8 cellular contexts compared by ENCODE assay signal in genomic region chr9:136901516-136902258, GRCh38. TPM values are rescaled to one million over a fixed set of nuclear protein-coding genes. Genes with fewer than 3 reads are reported as not detected.
A peak's percentile ranks its signal among the peaks of the same experiment; 100 is the strongest.
DNase-seq lines count a peak whose midpoint lies in the region; ATAC-seq and TF ChIP-seq lines count a peak whose summit lies in the region.

No MANE protein-coding gene starts in this region.

- H3K4me1 Mint-ChIP-seq in CD4-positive, alpha-beta memory T cell = peaks cover 31 to 60% (median 39%) of the 10 kb centered on the region in 4 donors

- H3K9me2 ChIP-seq in OCI-LY1 (ENCODE audit: low read depth, low read length) = no peaks in the 10 kb centered on the region

- H3K36me3 Mint-ChIP-seq in CD4-positive, alpha-beta memory T cell = peaks cover 21 to 47% of the 10 kb centered on the region in 2 donors

- no peak for TF ChIP-seq CTCF in OCI-LY1 (IDR thresholded peaks at IDR 0.05; ENCODE audit: low read length)

- ATAC-seq in GM21723 (IDR thresholded peaks at IDR 0.05; ENCODE audit: unreplicated experiment) (peak; percentile 55), right cardiac atrium (peak; percentile 52 to 57)

- H2AFZ ChIP-seq in OCI-LY1 (ENCODE audit: low read length) = no peak overlapping the region

- intact Hi-C loops in CD4-positive, alpha-beta memory T cell (cut with micrococcal nuclease) = loop anchor here (1.0 to 5.0 kb wide), 5 partner anchors 15 to 59 kb away; partner anchors contain the start of genes AJM1, C8G, EDF1 and FBXW5
- intact Hi-C loops in right cardiac atrium (cut with DNase I) = no loop called here

- 43% methylated on average over 20 of the region's 20 CpGs for WGBS in right cardiac atrium

- H3K27ac ChIP-seq in CD4-positive, alpha-beta memory T cell (ENCODE audit: low read depth, low read length) = peak overlapping the region; percentile 96
- H3K27ac ChIP-seq in OCI-LY1 (ENCODE audit: low read depth, low read length, poor library complexity, severe bottlenecking) = peak overlapping the region; percentile 79
- H3K27ac ChIP-seq in right cardiac atrium (ENCODE audit: low read length) = peak overlapping the region; percentile 25

- no peaks in the 10 kb centered on the region for H3K9me3 ChIP-seq in CD4-positive, alpha-beta memory T cell (ENCODE audit: control insufficient read depth in 1 of 2, low read length in 2 of 2)
- no peaks in the 10 kb centered on the region for H3K9me3 ChIP-seq in OCI-LY1 (ENCODE audit: low read length)
- H3K9me3 ChIP-seq in right cardiac atrium (ENCODE audit: control insufficient read depth, low read length) = no peaks in the 10 kb centered on the region

- H3K9me3 Mint-ChIP-seq in CD4-positive, alpha-beta memory T cell = no peaks in the 10 kb centered on the region

- H3K9ac ChIP-seq in OCI-LY1 (ENCODE audit: low read length) = peak overlapping the region; percentile 16; the same call in 1 of the 2 replicates

- peak overlapping the region; percentile 98 to 100 (median 99) for H3K27ac Mint-ChIP-seq in CD4-positive, alpha-beta memory T cell

- no peaks in the 10 kb centered on the region for H4K20me1 ChIP-seq in OCI-LY1 (ENCODE audit: insufficient read depth, low read length)

- peak overlapping the region; percentile 78 to 90 (median 84) for H3K4me3 Mint-ChIP-seq in CD4-positive, alpha-beta memory T cell

- H3K27me3 ChIP-seq in CD4-positive, alpha-beta memory T cell (ENCODE audit: insufficient read depth, low read length) = no peaks in the 10 kb centered on the region
- H3K27me3 ChIP-seq in OCI-LY1 (ENCODE audit: insufficient read depth, low read length) (no peaks in the 10 kb centered on the region), right cardiac atrium (ENCODE audit: control insufficient read depth, insufficient read depth) (no peaks in the 10 kb centered on the region)

- H3K36me3 ChIP-seq in CD4-positive, alpha-beta memory T cell (ENCODE audit: insufficient read depth, low read length) = peaks cover 10% of the 10 kb centered on the region
- peaks cover 72% of the 10 kb centered on the region for H3K36me3 ChIP-seq in OCI-LY1 (ENCODE audit: insufficient read depth, low read length)

- no peaks in the 10 kb centered on the region for H3K79me2 ChIP-seq in OCI-LY1 (ENCODE audit: insufficient read depth, low read length)

- H3F3A ChIP-seq in OCI-LY1 (ENCODE audit: insufficient read depth, low read length) = no peaks in the 10 kb centered on the region

- H3K4me1 ChIP-seq in CD4-positive, alpha-beta memory T cell (ENCODE audit: insufficient read depth, low read length) = peaks cover 41% of the 10 kb centered on the region
- H3K4me1 ChIP-seq in OCI-LY1 (ENCODE audit: insufficient read depth, low read length, severe bottlenecking) = peaks cover 51% of the 10 kb centered on the region
- peaks cover 16% of the 10 kb centered on the region for H3K4me1 ChIP-seq in right cardiac atrium (ENCODE audit: control insufficient read depth, insufficient read depth, low read length)

- CTCF ChIA-PET in CD4-positive, alpha-beta memory T cell (lab: Charles Lee; ENCODE audit: partially characterized antibody) = interaction anchor here (1.0 to 5.3 kb wide), 6 partner anchors 19 to 145 kb away, joined by 3 to 29 read pairs (median 6); partner anchors contain the start of gene AJM1

- POLR2A ChIA-PET in CD4-positive, alpha-beta memory T cell (lab: Charles Lee; ENCODE audit: partially characterized antibody) = interaction anchor here (0.6 to 2.9 kb wide), 18 partner anchors 10 to 185 kb away, joined by 3 to 39 read pairs (median 4); partner anchors contain the start of genes AJM1, CLIC3, FBXW5 and MAN1B1

- peak overlapping the region; percentile 25; the same call in 1 of the 2 replicates for H3K4me2 ChIP-seq in OCI-LY1 (ENCODE audit: low read length)

- H3K4me3 ChIP-seq in CD4-positive, alpha-beta memory T cell (ENCODE audit: low read length in 2 of 2) = peak overlapping the region; percentile 13 to 53
- H3K4me3 ChIP-seq in OCI-LY1 (ENCODE audit: low read depth, low read length, poor library complexity, severe bottlenecking) (no peak overlapping the region), right cardiac atrium (ENCODE audit: low read length) (no peak overlapping the region)

- peak; percentile 59 to 90 (median 66) for DNase-seq in CD4-positive, alpha-beta memory T cell
- DNase-seq in activated effector memory CD4-positive, alpha-beta T cell treated with Interleukin-2 at 50 U/mL for 16 hours = peak; percentile 51
- DNase-seq in right cardiac atrium (peak; percentile 43 to 75 (median 69)), NCI-H2081 treated with DMSO at 0.1 percent for 48 hours (lab: John Stamatoyannopoulos, UW) (no peak), DMS 273 treated with DMSO at 0.1 percent for 48 hours (lab: John Stamatoyannopoulos, UW) (no peak)
- DNase-seq in stimulated activated CD4-positive, alpha-beta T cell treated with anti-CD3 and anti-CD28 coated beads, Interleukin-4, amount 100 ng/mL, for 24 hours = peak; percentile 84

- H3K27me3 Mint-ChIP-seq in CD4-positive, alpha-beta memory T cell = no peaks in the 10 kb centered on the region

RNA-seq across cellular contexts. Expression of gene TRAF2, which starts 15.4 kb away (rescaled TPM):
- 10 to 100 TPM; 40.2 to 43.2 TPM for total RNA-seq in CD4-positive, alpha-beta memory T cell
- polyA plus RNA-seq in CD4-positive, alpha-beta memory T cell = 10 to 100 TPM; 11.1 to 25.2 TPM
- 10 to 100 TPM in 1 of 4 donors, 1 to 10 TPM in 3; 6.1 to 10.2 (median 8.6) TPM for total RNA-seq in right cardiac atrium
- polyA plus RNA-seq in right cardiac atrium = 6.7 TPM

RNA-seq across cellular contexts. Expression of gene EDF1, which starts 35.6 kb away (rescaled TPM):
- 100 to 1,000 TPM; 284 to 298 TPM for total RNA-seq in CD4-positive, alpha-beta memory T cell
- polyA plus RNA-seq in CD4-positive, alpha-beta memory T cell = 100 to 1,000 TPM; 273 to 357 TPM
- total RNA-seq in right cardiac atrium = 100 to 1,000 TPM; 279 to 331 (median 301) TPM
- 417 TPM for polyA plus RNA-seq in right cardiac atrium

RNA-seq across cellular contexts. Expression of gene FBXW5, which starts 42.9 kb away (rescaled TPM):
- 100 to 1,000 TPM; 122 to 123 TPM for total RNA-seq in CD4-positive, alpha-beta memory T cell
- 100 to 1,000 TPM in 1 of 2 donors, 10 to 100 TPM in 1; 98.6 to 160 TPM for polyA plus RNA-seq in CD4-positive, alpha-beta memory T cell
- 100 to 1,000 TPM; 108 to 139 (median 120) TPM for total RNA-seq in right cardiac atrium
- polyA plus RNA-seq in right cardiac atrium = 150 TPM

RNA-seq across cellular contexts. Expression of gene C8G, which starts 43.4 kb away (rescaled TPM):
- total RNA-seq in CD4-positive, alpha-beta memory T cell = 1 to 10 TPM; 2.2 TPM
- under 1 TPM in 1 of 2 donors, not detected in 1; 0.60 TPM for polyA plus RNA-seq in CD4-positive, alpha-beta memory T cell
- total RNA-seq in right cardiac atrium = 1 to 10 TPM; 1.0 to 1.8 (median 1.4) TPM
- 1.4 TPM for polyA plus RNA-seq in right cardiac atrium

RNA-seq across cellular contexts. Expression of gene MAMDC4, which starts 49.5 kb away (rescaled TPM):
- total RNA-seq in CD4-positive, alpha-beta memory T cell = 10 to 100 TPM in 1 of 2 experiments, 1 to 10 TPM in 1; 9.3 to 11.7 TPM
- polyA plus RNA-seq in CD4-positive, alpha-beta memory T cell = not detected
- total RNA-seq in right cardiac atrium = 10 to 100 TPM in 1 of 4 donors, 1 to 10 TPM in 3; 3.0 to 10.8 (median 5.8) TPM
- 5.2 TPM for polyA plus RNA-seq in right cardiac atrium

Comparison
In these comparisons a context has a peak if more than half of its experiments do, and no peak if none do; other contexts are left out.
1. DNase-seq: peak in CD4-positive, alpha-beta memory T cell (5 of 5), activated effector memory CD4-positive, alpha-beta T cell treated with Interleukin-2 at 50 U/mL for 16 hours (single experiment), right cardiac atrium (3 of 3) and stimulated activated CD4-positive, alpha-beta T cell treated with anti-CD3 and anti-CD28 coated beads, Interleukin-4, amount 100 ng/mL, for 24 hours (single experiment); none in NCI-H2081 treated with DMSO at 0.1 percent for 48 hours (single experiment) and DMS 273 treated with DMSO at 0.1 percent for 48 hours (single experiment).
2. H3K27ac ChIP-seq: peak in every context shown above with its lines; median percentile 96 in CD4-positive, alpha-beta memory T cell; 79 in OCI-LY1; 25 in right cardiac atrium.
3. H3K4me3 ChIP-seq: peak in CD4-positive, alpha-beta memory T cell (2 of 2); none in OCI-LY1 (single experiment) and right cardiac atrium (single experiment).